Comparison of ENCODE assay signal across 1 cellular context in genomic region chr16:74605746-74606520, GRCh38.
TF ChIP-seq lines count a peak whose summit lies in the region.

No MANE protein-coding gene starts in this region.

TF ChIP-seq in K562, 482 proteins besides CTCF, POLR2A, EP300 and RAD21 (continued from another document):
- TF ChIP-seq PKNOX1 (IDR thresholded peaks at IDR 0.05) (peak; percentile 54; the same call in 1 of the 2 replicates), GATAD2B (IDR thresholded peaks at IDR 0.05; ENCODE audit: borderline replicate concordance) (0 out of 2 replicates have a peak, but pooled peaks have one; percentile 29), ZNF436 (CRISPR knock-in tag; IDR thresholded peaks at IDR 0.05) (0 out of 2 replicates have a peak, but pooled peaks have one; percentile 21), MCM3 (IDR thresholded peaks at IDR 0.05) (no peak), RCOR1 (IDR thresholded peaks at IDR 0.05; ENCODE audit: borderline replicate concordance in 1 of 2, low read depth in 2 of 2, low read length in 2 of 2) (0 out of 4 replicates have a peak, but pooled peaks of 1 of the 2 experiments have one; percentile 5), SLC30A9 (CRISPR knock-in tag; IDR thresholded peaks at IDR 0.05) (no peak)
- TF ChIP-seq, protein P1, sequence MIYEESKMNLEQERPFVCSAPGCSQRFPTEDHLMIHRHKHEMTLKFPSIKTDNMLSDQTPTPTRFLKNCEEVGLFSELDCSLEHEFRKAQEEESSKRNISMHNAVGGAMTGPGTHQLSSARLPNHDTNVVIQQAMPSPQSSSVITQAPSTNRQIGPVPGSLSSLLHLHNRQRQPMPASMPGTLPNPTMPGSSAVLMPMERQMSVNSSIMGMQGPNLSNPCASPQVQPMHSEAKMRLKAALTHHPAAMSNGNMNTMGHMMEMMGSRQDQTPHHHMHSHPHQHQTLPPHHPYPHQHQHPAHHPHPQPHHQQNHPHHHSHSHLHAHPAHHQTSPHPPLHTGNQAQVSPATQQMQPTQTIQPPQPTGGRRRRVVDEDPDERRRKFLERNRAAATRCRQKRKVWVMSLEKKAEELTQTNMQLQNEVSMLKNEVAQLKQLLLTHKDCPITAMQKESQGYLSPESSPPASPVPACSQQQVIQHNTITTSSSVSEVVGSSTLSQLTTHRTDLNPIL (CRISPR knock-in tag; IDR thresholded peaks at IDR 0.05) = no peak
